ENCODE assay signal across 8 cellular contexts in the genomic region with DNA sequence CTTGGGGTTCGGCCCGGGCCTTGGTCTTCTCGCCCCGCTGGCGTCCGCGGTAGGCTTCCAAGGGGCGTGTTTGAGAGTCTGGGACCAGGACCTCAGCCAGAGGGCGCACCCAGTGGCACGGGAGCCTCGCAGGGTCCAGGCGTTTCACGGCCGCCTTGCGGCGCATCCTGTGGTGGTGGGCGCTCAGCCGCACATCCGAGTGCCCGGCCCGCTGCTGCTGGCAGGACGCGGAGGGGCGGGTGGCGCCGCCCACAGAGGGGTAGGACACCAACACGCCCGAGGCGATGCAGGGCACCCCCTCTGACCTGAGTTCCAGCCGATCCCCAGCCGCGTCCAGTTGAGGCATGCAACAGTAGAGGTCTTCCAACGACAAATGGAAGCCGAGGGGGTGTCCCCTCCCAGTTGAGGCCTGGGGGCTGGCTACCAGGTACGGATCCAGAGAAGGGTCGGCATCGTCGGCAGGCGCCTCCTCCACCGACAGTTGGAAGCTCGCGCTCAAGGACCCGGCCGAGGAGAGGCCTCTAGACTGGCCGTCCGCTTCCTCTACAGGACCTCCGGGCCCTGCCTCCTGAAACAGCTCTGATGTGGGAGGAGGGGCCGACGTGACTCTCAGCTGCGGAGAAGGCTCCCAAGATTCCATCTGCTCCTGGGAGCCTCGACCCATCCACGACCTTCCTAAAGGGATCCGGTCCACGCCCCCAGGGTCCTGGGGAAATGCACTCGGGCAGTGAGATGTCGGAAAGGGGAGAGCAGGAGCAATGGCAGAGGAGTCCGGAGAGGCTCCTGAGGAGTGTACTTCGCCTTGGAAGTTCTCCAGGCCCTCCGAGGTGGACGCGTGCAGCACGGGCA. TPM values are rescaled to one million over a fixed set of nuclear protein-coding genes. Genes with fewer than 3 reads are reported as not detected.
DNase-seq lines count a peak whose midpoint lies in the region; ATAC-seq, FAIRE-seq and TF ChIP-seq lines count a peak whose summit lies in the region.

No MANE protein-coding gene starts in this region.

- H4K20me1 ChIP-seq in DOHH2 (ENCODE audit: control insufficient read depth, insufficient read depth, low read depth, low read length) = no peaks in the 10 kb centered on the region

- TF ChIP-seq CTCF in DOHH2 (IDR thresholded peaks at IDR 0.05; ENCODE audit: low read depth, low read length, poor library complexity, severe bottlenecking) (peak; percentile 16), bronchial epithelial cell (IDR thresholded peaks at IDR 0.05; ENCODE audit: insufficient read depth, low read length, severe bottlenecking) (peak; percentile 50), thoracic aorta (IDR thresholded peaks at IDR 0.05) (peak; percentile 32)

- H3K36me3 ChIP-seq in DOHH2 (ENCODE audit: control insufficient read depth, low read length) (no peaks in the 10 kb centered on the region), bronchial epithelial cell (ENCODE audit: control insufficient read depth, insufficient read depth, low read length) (no peaks in the 10 kb centered on the region), thoracic aorta (no peaks in the 10 kb centered on the region)

- H3K27ac ChIP-seq in DOHH2 (ENCODE audit: low read depth, low read length) (no peak overlapping the region), thoracic aorta (peak overlapping the region in 1 of 2 donors; percentile 48)

- peak; percentile 47 for ATAC-seq in HG02943 (IDR thresholded peaks at IDR 0.05; ENCODE audit: low read depth, unreplicated experiment)
- ATAC-seq in left lobe of liver = peak; percentile 54
- peak; percentile 21 for ATAC-seq in thoracic aorta (ENCODE audit: insufficient number of reproducible peaks, low FRiP score, low read depth)
- ATAC-seq in HG03521 (IDR thresholded peaks at IDR 0.05; ENCODE audit: unreplicated experiment) = no peak

- no peaks in the 10 kb centered on the region for H3K9me2 ChIP-seq in DOHH2 (replicated peaks; ENCODE audit: control insufficient read depth, low read length)

- no peak for DNase-seq in bronchial epithelial cell (ENCODE audit: low read depth)
- no peak for DNase-seq in left lobe of liver (ENCODE audit: low spot score)
- no peak for DNase-seq in thoracic aorta (ENCODE audit: low spot score)
- no peak for DNase-seq in inferior parietal cortex (ENCODE audit: extremely low spot score)
- no peak for DNase-seq in NCI-H187 (lab: John Stamatoyannopoulos, UW)

- H3K4me3 ChIP-seq in DOHH2 (ENCODE audit: low read length) (peak overlapping the region; percentile 58), bronchial epithelial cell (ENCODE audit: low read depth, low read length) (peak overlapping the region; percentile 26), thoracic aorta (peak overlapping the region; percentile 89)

- H3K27me3 ChIP-seq in DOHH2 (ENCODE audit: control insufficient read depth, low read length) (peaks cover 17% of the 10 kb centered on the region), bronchial epithelial cell (ENCODE audit: control insufficient read depth, insufficient read depth, low read length) (no peaks in the 10 kb centered on the region), thoracic aorta (replicated peaks; ENCODE audit: insufficient read depth) (no peaks in the 10 kb centered on the region)

- FAIRE-seq in bronchial epithelial cell (lab: Jason Lieb, UNC) = no peak

- H3K4me1 ChIP-seq in DOHH2 (ENCODE audit: control insufficient read depth, low read length) = peaks cover 48% of the 10 kb centered on the region
- peaks cover 3 to 28% of the 10 kb centered on the region in 2 donors for H3K4me1 ChIP-seq in thoracic aorta (ENCODE audit: control insufficient read depth in 1 of 2, low read depth in 2 of 2)

- H3K9me3 ChIP-seq in DOHH2 (ENCODE audit: control insufficient read depth, insufficient read depth, low read length) = no peaks in the 10 kb centered on the region
- no peaks in the 10 kb centered on the region for H3K9me3 ChIP-seq in thoracic aorta

- H3K79me2 ChIP-seq in DOHH2 (ENCODE audit: control insufficient read depth, low read length) = no peaks in the 10 kb centered on the region

- H3F3A ChIP-seq in DOHH2 (ENCODE audit: control insufficient read depth, insufficient read depth) = 0 out of 2 replicates have a peak, but pooled peaks cover 7% of the 10 kb centered on the region

- peak overlapping the region; percentile 78 for H3K4me2 ChIP-seq in DOHH2 (ENCODE audit: low read length)

RNA-seq across cellular contexts. Expression of a gene that starts 6.3 kb away (rescaled TPM):
- 0.26 TPM in 2 replicates for total RNA-seq in bronchial epithelial cell
- 0.38 TPM for total RNA-seq in left lobe of liver
- total RNA-seq in thoracic aorta = 1 to 10 TPM; 1.7 to 1.9 TPM

RNA-seq across cellular contexts. Expression of a gene that starts 6.4 kb away (rescaled TPM):
- 26.9 and 31.6 TPM in 2 replicates for total RNA-seq in bronchial epithelial cell
- 1.5 TPM for total RNA-seq in left lobe of liver
- 1 to 10 TPM; 6.1 to 6.2 TPM for total RNA-seq in thoracic aorta

RNA-seq across cellular contexts. Expression of a gene that starts 26.6 kb away (rescaled TPM):
- 22.1 and 24.1 TPM in 2 replicates for total RNA-seq in bronchial epithelial cell
- 114 TPM for total RNA-seq in left lobe of liver
- 10 to 100 TPM; 23.2 to 25.6 TPM for total RNA-seq in thoracic aorta

RNA-seq across cellular contexts. Expression of a gene that starts 35.0 kb away (rescaled TPM):
- total RNA-seq in bronchial epithelial cell = 65.8 and 79.8 TPM in 2 replicates
- 41.3 TPM for total RNA-seq in left lobe of liver
- total RNA-seq in thoracic aorta = 100 to 1,000 TPM; 123 to 332 TPM

RNA-seq across cellular contexts. Expression of a gene that starts 39.8 kb away (rescaled TPM):
- 13.7 and 26.6 TPM in 2 replicates for total RNA-seq in bronchial epithelial cell
- total RNA-seq in left lobe of liver = 16.5 TPM
- total RNA-seq in thoracic aorta = 10 to 100 TPM; 15.4 to 17.8 TPM

Comparison
In these comparisons a context has a peak if more than half of its experiments do, and no peak if none do; other contexts are left out.
1. H3K4me3 ChIP-seq: peak in every context shown above with its lines; median percentile 89 in thoracic aorta; 58 in DOHH2; 26 in bronchial epithelial cell.